12 cellular contexts compared by ENCODE assay signal in the genomic region with DNA sequence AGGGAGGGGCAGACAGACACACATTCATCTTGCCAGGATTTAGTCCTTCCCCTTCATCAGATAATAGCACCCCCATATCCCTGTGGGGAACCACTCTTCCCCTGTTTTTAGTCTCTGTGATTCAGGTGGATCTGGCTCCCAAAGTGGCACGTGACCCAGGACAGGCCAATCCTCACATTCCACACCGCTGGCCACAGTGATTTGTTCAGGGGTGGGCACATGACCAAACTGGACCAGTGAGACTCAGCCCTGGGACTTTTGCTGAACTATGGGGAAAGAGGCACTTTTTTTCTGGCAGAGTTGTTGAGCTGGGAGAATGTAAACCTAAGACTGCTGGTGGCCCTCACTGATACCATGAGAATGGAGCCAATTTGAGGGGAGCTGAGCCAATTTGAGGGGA.
"Had no signal": no experiment of that assay in that cellular context is flagged by ENCODE, and none has a peak within 500 bp of the region (broad histone marks: within the 10 kb centered on the region; RNA-seq: fewer than 3 reads in every experiment).

No MANE protein-coding gene starts in this region.

- ATAC-seq: gastroesophageal sphincter; heart right ventricle; pancreas; stimulated activated naive B cell treated with anti-CD40 and anti-IgM and Interleukin-4, amounts not matched to agents 10 μg/mL and 1 μg/mL and 100 μg/mL, for 72 hours; T-helper 17 cell had no signal

- H3K27me3 ChIP-seq: gastroesophageal sphincter, heart right ventricle, pancreas had no signal

- H3K4me3 ChIP-seq: gastroesophageal sphincter, heart right ventricle, lung, pancreas had no signal

- H3K27ac ChIP-seq: gastroesophageal sphincter, pancreas had no signal

- DNase-seq: activated B cell treated with CpG ODN at 0.5 μM for 24 hours; activated CD4-positive, alpha-beta T cell treated with anti-CD3 and anti-CD28 coated beads, Interleukin-2, amount 10 ng/mL, durations not matched to agents 7 days and 5 days; activated CD8-positive, alpha-beta memory T cell treated with anti-CD3 and anti-CD28 coated beads for 24 hours; activated naive CD4-positive, alpha-beta T cell; activated naive CD8-positive, alpha-beta T cell treated with anti-CD3 and anti-CD28 coated beads, Interleukin-2, amount 10 ng/mL, durations not matched to agents 7 days and 5 days; heart right ventricle; stimulated activated CD4-positive, alpha-beta T cell treated with anti-CD3 and anti-CD28 coated beads, Interleukin-2, amount 100 ng/mL, for 48 hours; stimulated activated naive B cell treated with anti-CD40 and anti-IgM and Interleukin-4, amounts not matched to agents 10 μg/mL and 1 μg/mL and 100 μg/mL, for 72 hours; T-helper 17 cell had no signal

- H3K36me3 ChIP-seq: gastroesophageal sphincter, heart right ventricle, pancreas had no signal

- H3K9me3 ChIP-seq: gastroesophageal sphincter, heart right ventricle, pancreas had no signal
